18 cellular contexts compared by ENCODE assay signal in the genomic region with DNA sequence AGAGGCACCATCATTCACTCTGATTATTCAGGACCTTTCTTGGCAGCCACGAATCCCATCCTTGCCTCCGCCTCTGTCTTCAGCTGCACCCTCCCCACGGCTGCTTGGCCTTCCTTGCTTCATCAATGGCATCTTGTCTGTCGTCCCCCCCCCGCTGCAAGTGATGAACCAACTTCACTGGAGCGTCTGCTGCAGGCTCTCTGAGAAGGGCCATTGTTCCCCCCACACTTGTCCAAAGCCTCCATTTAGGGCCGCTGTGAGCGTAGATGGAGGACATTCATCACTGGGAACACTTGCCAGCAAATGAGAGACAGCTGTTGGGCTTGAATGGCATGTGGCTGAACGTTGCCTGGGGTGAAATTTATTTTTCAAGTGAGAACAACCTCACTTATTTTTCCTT. TPM values are rescaled to one million over a fixed set of nuclear protein-coding genes. Genes with fewer than 3 reads are reported as not detected.
A peak's percentile ranks its signal among the peaks of the same experiment; 100 is the strongest.
DNase-seq lines count a peak whose midpoint lies in the region; ATAC-seq and TF ChIP-seq lines count a peak whose summit lies in the region.
"Had no signal": no experiment of that assay in that cellular context is flagged by ENCODE, and none has a peak within 500 bp of the region (broad histone marks: within the 10 kb centered on the region; RNA-seq: fewer than 3 reads in every experiment).

No MANE protein-coding gene starts in this region.

- H3K4me3 ChIP-seq in foreskin fibroblast (ENCODE audit: low read depth in 1 of 2, low read length in 2 of 2), result no peak overlapping the region
- H3K4me3 ChIP-seq: Peyer's patch had no signal

- DNase-seq in amygdala (lab: John Stamatoyannopoulos, UW) (peak in 43 of 56 donors; percentile 9 to 80 (median 52)), hypothalamus (lab: John Stamatoyannopoulos, UW) (peak in 35 of 51 donors; percentile 25 to 78 (median 52)), nucleus accumbens (lab: John Stamatoyannopoulos, UW) (peak in 49 of 56 donors; percentile 6 to 82 (median 53)), superior temporal gyrus (ENCODE audit: extremely low spot score) (peak; percentile 81), T1000 (lab: John Stamatoyannopoulos, UW) (no peak), SK-N-DZ (ENCODE audit: low spot score) (no peak), foreskin fibroblast (no peak)
- DNase-seq: BE2C; CD8-positive, alpha-beta T cell; DMS 273 treated with DMSO at 0.1 percent for 48 hours; MM.1S; NCI-H1105; NCI-H187 treated with DMSO at 0.1 percent for 48 hours; NCI-H2171 treated with DMSO at 0.1 percent for 48 hours; NCI-H510A; Peyer's patch; SHP77 had no signal

- ATAC-seq in HG02759 (IDR thresholded peaks at IDR 0.05; ENCODE audit: unreplicated experiment), result no peak
- ATAC-seq: CD8-positive, alpha-beta T cell had no signal

- TF ChIP-seq CTCF in foreskin fibroblast (IDR thresholded peaks at IDR 0.05; ENCODE audit: low read depth, low read length), result no peak

RNA-seq across cellular contexts. Expression of gene AFAP1L2, which starts 20.1 kb away (rescaled TPM):
- 0.06 and 0.48 TPM in 2 replicates for polyA plus RNA-seq in SK-N-DZ (2014; cell fraction: cytosol; rRNA removed)
- 1.8 TPM in 2 replicates for polyA plus RNA-seq in SK-N-DZ (2014; cell fraction: nucleus; rRNA removed)

Comparison
In these comparisons a context has a peak if more than half of its experiments do, and no peak if none do; other contexts are left out.
1. DNase-seq: peak in amygdala (43 of 56), hypothalamus (35 of 51), nucleus accumbens (49 of 56) and superior temporal gyrus (single experiment); none in T1000 (single experiment), SK-N-DZ (single experiment) and foreskin fibroblast (0 of 2).